ENCODE assay signal across 1 cellular context in genomic region chr2:127386764-127387654, GRCh38.
TF ChIP-seq lines count a peak whose summit lies in the region.

No MANE protein-coding gene starts in this region.

TF ChIP-seq in HepG2, 621 proteins besides CTCF, POLR2A, EP300 and RAD21 (continued from another document):
- TF ChIP-seq HMGXB3 (CRISPR knock-in tag; IDR thresholded peaks at IDR 0.05; ENCODE audit: borderline replicate concordance) (peak; percentile 83), ZNF724P (CRISPR knock-in tag; IDR thresholded peaks at IDR 0.05; ENCODE audit: borderline replicate concordance) (peak; percentile 56; the same call in 1 of the 2 replicates), ZNF841 (CRISPR knock-in tag; IDR thresholded peaks at IDR 0.05; ENCODE audit: borderline replicate concordance) (0 out of 2 replicates have a peak, but pooled peaks have one; percentile 45), TEAD3 (CRISPR knock-in tag; optimal IDR thresholded peaks at IDR 0.05; ENCODE audit: borderline replicate concordance) (peak; percentile 78), ZNF780A (CRISPR knock-in tag; IDR thresholded peaks at IDR 0.05) (no peak), SETDB1 (CRISPR knock-in tag; IDR thresholded peaks at IDR 0.05; ENCODE audit: borderline replicate concordance) (no peak), PAX8 (CRISPR knock-in tag; IDR thresholded peaks at IDR 0.05; ENCODE audit: borderline replicate concordance) (no peak), ZC3H13 (CRISPR knock-in tag; IDR thresholded peaks at IDR 0.05) (0 out of 2 replicates have a peak, but pooled peaks have one; percentile 69), SP1 (IDR thresholded peaks at IDR 0.05) (no peak), SP1 (CRISPR knock-in tag; IDR thresholded peaks at IDR 0.05) (peak; percentile 41; the same call in 1 of the 2 replicates), SATB2 (CRISPR knock-in tag; IDR thresholded peaks at IDR 0.05) (no peak), POGZ (CRISPR knock-in tag; IDR thresholded peaks at IDR 0.05) (peak; percentile 67; the same call in 1 of the 2 replicates), ZNF331 (CRISPR knock-in tag; IDR thresholded peaks at IDR 0.05) (peak; percentile 72; the same call in 1 of the 2 replicates)
- TF ChIP-seq, protein P1, sequence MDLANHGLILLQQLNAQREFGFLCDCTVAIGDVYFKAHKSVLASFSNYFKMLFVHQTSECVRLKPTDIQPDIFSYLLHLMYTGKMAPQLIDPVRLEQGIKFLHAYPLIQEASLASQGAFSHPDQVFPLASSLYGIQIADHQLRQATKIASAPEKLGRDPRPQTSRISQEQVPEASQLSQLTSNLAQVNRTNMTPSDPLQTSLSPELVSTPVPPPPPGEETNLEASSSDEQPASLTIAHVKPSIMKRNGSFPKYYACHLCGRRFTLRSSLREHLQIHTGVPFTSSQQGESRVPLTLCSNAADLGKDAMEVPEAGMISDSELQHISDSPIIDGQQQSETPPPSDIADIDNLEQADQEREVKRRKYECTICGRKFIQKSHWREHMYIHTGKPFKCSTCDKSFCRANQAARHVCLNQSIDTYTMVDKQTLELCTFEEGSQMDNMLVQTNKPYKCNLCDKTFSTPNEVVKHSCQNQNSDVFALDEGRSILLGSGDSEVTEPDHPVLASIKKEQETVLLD (CRISPR knock-in tag; IDR thresholded peaks at IDR 0.05; ENCODE audit: low read depth) = peak; percentile 91
